ENCODE assay signal across 1 cellular context in the genomic region with DNA sequence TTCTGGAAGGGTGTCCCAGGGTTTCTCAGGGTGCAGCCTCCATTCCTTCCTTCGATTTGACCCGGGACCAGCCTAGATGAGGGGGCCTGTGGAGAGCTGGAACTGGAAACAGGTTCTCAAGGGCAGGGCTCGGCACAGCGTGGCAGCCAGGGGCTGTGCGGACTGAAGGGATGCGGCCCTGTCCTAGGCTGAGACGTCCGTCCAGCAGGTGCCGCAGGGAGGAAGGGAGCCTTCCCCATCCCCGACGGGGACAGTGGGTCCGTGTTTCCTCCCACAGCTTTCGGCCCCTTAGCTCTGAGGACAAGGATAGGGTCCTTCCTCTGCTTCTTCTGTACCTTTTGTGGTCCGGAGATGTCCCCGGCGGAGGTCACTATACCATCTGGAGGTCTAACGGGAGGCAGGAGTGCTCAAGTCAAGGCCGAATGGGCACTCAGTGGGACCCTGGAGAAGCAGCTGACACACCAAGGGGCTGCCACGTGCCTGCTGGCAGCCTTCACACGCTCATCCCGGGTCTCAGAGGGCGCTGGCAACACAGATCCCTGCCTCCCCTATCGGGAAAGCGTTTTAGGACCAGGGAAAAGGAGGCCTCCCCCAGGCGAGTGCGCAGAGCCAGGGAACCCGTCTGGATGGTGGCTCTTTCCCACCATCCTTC.
TF ChIP-seq lines count a peak whose summit lies in the region.

No MANE protein-coding gene starts in this region.

TF ChIP-seq in SK-N-SH, 30 proteins besides CTCF, POLR2A, EP300 and RAD21 (continued from another document):
- no peak for TF ChIP-seq USF2 (IDR thresholded peaks at IDR 0.05; ENCODE audit: borderline replicate concordance, low read depth, low read length)
- TF ChIP-seq NFIC (IDR thresholded peaks at IDR 0.05; ENCODE audit: borderline replicate concordance): no peak
- no peak for TF ChIP-seq JUND (IDR thresholded peaks at IDR 0.05)
- no peak for TF ChIP-seq TAF1 (IDR thresholded peaks at IDR 0.05; ENCODE audit: borderline replicate concordance, low read depth, low read length)
- TF ChIP-seq GATA2 (CRISPR knock-in tag; IDR thresholded peaks at IDR 0.05): no peak
- TF ChIP-seq RCOR1 (IDR thresholded peaks at IDR 0.05; ENCODE audit: low read length): no peak
- no peak for TF ChIP-seq RFX5 (IDR thresholded peaks at IDR 0.05; ENCODE audit: low read length)
- TF ChIP-seq, protein P1, sequence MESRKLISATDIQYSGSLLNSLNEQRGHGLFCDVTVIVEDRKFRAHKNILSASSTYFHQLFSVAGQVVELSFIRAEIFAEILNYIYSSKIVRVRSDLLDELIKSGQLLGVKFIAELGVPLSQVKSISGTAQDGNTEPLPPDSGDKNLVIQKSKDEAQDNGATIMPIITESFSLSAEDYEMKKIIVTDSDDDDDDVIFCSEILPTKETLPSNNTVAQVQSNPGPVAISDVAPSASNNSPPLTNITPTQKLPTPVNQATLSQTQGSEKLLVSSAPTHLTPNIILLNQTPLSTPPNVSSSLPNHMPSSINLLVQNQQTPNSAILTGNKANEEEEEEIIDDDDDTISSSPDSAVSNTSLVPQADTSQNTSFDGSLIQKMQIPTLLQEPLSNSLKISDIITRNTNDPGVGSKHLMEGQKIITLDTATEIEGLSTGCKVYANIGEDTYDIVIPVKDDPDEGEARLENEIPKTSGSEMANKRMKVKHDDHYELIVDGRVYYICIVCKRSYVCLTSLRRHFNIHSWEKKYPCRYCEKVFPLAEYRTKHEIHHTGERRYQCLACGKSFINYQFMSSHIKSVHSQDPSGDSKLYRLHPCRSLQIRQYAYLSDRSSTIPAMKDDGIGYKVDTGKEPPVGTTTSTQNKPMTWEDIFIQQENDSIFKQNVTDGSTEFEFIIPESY (IDR thresholded peaks at IDR 0.05; ENCODE audit: borderline replicate concordance, low read depth): no peak
- TF ChIP-seq SIN3A (IDR thresholded peaks at IDR 0.05; ENCODE audit: borderline replicate concordance, low read depth, low read length): no peak
- no peak for TF ChIP-seq TEAD4 (IDR thresholded peaks at IDR 0.05; ENCODE audit: borderline replicate concordance, insufficient read depth)
- no peak for TF ChIP-seq MXI1 (IDR thresholded peaks at IDR 0.05; ENCODE audit: low read depth, low read length)
- no peak for TF ChIP-seq FOXJ3 (CRISPR knock-in tag; IDR thresholded peaks at IDR 0.05)
- TF ChIP-seq, protein P2, sequence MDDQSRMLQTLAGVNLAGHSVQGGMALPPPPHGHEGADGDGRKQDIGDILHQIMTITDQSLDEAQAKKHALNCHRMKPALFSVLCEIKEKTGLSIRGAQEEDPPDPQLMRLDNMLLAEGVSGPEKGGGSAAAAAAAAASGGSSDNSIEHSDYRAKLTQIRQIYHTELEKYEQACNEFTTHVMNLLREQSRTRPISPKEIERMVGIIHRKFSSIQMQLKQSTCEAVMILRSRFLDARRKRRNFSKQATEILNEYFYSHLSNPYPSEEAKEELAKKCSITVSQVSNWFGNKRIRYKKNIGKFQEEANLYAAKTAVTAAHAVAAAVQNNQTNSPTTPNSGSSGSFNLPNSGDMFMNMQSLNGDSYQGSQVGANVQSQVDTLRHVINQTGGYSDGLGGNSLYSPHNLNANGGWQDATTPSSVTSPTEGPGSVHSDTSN (IDR thresholded peaks at IDR 0.05): no peak
- TF ChIP-seq RXRA (IDR thresholded peaks at IDR 0.05; ENCODE audit: borderline replicate concordance, low read depth): no peak
- TF ChIP-seq MEF2A (IDR thresholded peaks at IDR 0.05; ENCODE audit: borderline replicate concordance, low read depth): no peak
- TF ChIP-seq EZH2phosphoT487 (IDR thresholded peaks at IDR 0.05; ENCODE audit: borderline replicate concordance, low read depth): no peak
- no peak for TF ChIP-seq FOSL2 (IDR thresholded peaks at IDR 0.05; ENCODE audit: borderline replicate concordance, low read depth)
- no peak for TF ChIP-seq FOXM1 (IDR thresholded peaks at IDR 0.05; ENCODE audit: low read depth)
